31 cellular contexts compared by ENCODE assay signal in genomic region chr6:43325876-43326275, GRCh38. TPM values are rescaled to one million over a fixed set of nuclear protein-coding genes. Genes with fewer than 3 reads are reported as not detected.
"Had no signal": no experiment of that assay in that cellular context is flagged by ENCODE, and none has a peak within 500 bp of the region (broad histone marks: within the 10 kb centered on the region; RNA-seq: fewer than 3 reads in every experiment).

No MANE protein-coding gene starts in this region.

- H2AFZ ChIP-seq: neural progenitor cell had no signal

- H3K4me2 ChIP-seq: neural progenitor cell, smooth muscle cell had no signal

- H3K27ac ChIP-seq: esophagus squamous epithelium, heart right ventricle, left lung, neural progenitor cell, prostate gland, right atrium auricular region, testis, tibial artery had no signal

- H3K4me1 ChIP-seq: esophagus squamous epithelium, left lung, neural progenitor cell, prostate gland, testis, tibial artery had no signal

- H3K9me3 ChIP-seq: esophagus squamous epithelium, left lung, prostate gland, right atrium auricular region, testis, tibial artery had no signal

- H3K4me3 ChIP-seq: esophagus squamous epithelium, heart right ventricle, left lung, neural progenitor cell, prostate gland, right atrium auricular region, smooth muscle cell, testis, tibial artery had no signal

- ATAC-seq: effector memory CD8-positive, alpha-beta T cell; heart right ventricle; left cardiac atrium; left lung; naive thymus-derived CD4-positive, alpha-beta T cell; sciatic nerve had no signal

- H3K27me3 ChIP-seq: esophagus squamous epithelium, heart right ventricle, left lung, neural progenitor cell, right atrium auricular region, testis, tibial artery had no signal

- DNase-seq: effector memory CD8-positive, alpha-beta T cell; erythroblast; esophagus squamous epithelium; foreskin melanocyte; glutamatergic neuron; heart right ventricle; hippocampal formation; left cardiac atrium; left lung; mesendoderm; midbrain; naive thymus-derived CD4-positive, alpha-beta T cell; stimulated activated CD4-positive, alpha-beta T cell treated with anti-CD3 and anti-CD28 coated beads, Interleukin-12 subunit alpha, Interleukin-12 subunit beta, amount 100 ng/mL, for 4 hours; stimulated activated CD4-positive, alpha-beta T cell treated with anti-CD3 and anti-CD28 coated beads, Interleukin-1b, Interleukin-23, amount 100 ng/mL, for 48 hours; stimulated activated CD4-positive, alpha-beta T cell treated with anti-CD3 and anti-CD28 coated beads, Interleukin-4, amount 100 ng/mL, for 1 hour; stimulated activated CD8-positive, alpha-beta memory T cell treated with anti-CD3 and anti-CD28 coated beads, Interleukin-4, amount 100 ng/mL, for 48 hours; stimulated activated naive CD4-positive, alpha-beta T cell; substantia nigra; testis; tibial artery had no signal

- H3K36me3 ChIP-seq: left lung, neural progenitor cell, prostate gland, right atrium auricular region had no signal

RNA-seq across cellular contexts. Expression of gene CRIP3, which starts 17.2 kb away (rescaled TPM):
- total RNA-seq: dermis microvascular lymphatic vessel endothelial cell, lung microvascular endothelial cell, smooth muscle cell had no signal

RNA-seq across cellular contexts. Expression of gene SLC22A7, which starts 27.8 kb away (rescaled TPM):
- total RNA-seq: dermis microvascular lymphatic vessel endothelial cell; esophagus squamous epithelium; kidney epithelial cell; left cardiac atrium; left lung; lower leg skin; lung microvascular endothelial cell; naive thymus-derived CD4-positive, alpha-beta T cell; osteocyte; prostate gland; right atrium auricular region; sciatic nerve; smooth muscle cell; testis; urinary bladder had no signal
